13 cellular contexts compared by ENCODE assay signal in the genomic region with DNA sequence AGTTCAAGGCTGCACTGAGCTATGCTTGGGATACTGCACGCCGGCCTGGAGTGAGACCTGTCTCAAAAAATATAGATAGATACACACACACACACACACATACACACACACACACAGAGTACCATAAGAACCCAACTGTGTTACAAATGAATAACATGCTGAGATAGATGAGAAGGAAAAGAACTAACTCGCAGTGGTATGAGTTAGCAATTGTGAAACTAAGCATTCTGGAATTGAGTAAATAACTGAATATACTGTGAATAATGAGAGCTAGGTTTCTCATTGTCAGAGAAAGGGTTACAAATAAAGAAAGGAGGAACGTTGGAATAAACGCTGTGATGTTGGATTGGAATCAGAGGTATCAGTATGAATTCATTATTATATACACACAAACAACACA. TPM values are rescaled to one million over a fixed set of nuclear protein-coding genes. Genes with fewer than 3 reads are reported as not detected.
DNase-seq lines count a peak whose midpoint lies in the region; ATAC-seq and TF ChIP-seq lines count a peak whose summit lies in the region.
"Had no signal": no experiment of that assay in that cellular context is flagged by ENCODE, and none has a peak within 500 bp of the region (broad histone marks: within the 10 kb centered on the region; RNA-seq: fewer than 3 reads in every experiment).

No MANE protein-coding gene starts in this region.

- 68 to 73% methylated on average over 5 of the region's 5 CpGs for WGBS in body of pancreas, 2 donors

- H3K36me3 ChIP-seq in body of pancreas (replicated peaks in 1 of 2; ENCODE audit: insufficient read depth in 1 of 2, low read depth in 2 of 2) = no peaks in the 10 kb centered on the region

- POLR2A ChIA-PET in GM10248 (lab: Yijun Ruan, JAX) = interaction anchor here (0.6 kb wide), 1 partner anchor 55 kb away, joined by 5 read pairs; no protein-coding TSS in a partner anchor

- H3K4me1 ChIP-seq in body of pancreas = no peaks in the 10 kb centered on the region

- intact Hi-C loops in body of pancreas (cut with DNase I) = no loop called here

- TF ChIP-seq POLR2A in body of pancreas (IDR thresholded peaks at IDR 0.05) = no peak

- DNase-seq in GM10248 (ENCODE audit: extremely low spot score) (peak; percentile 30), body of pancreas (no peak), OCI-M1 (lab: John Stamatoyannopoulos, UW) (no peak)
- no peak for DNase-seq in activated naive CD4-positive, alpha-beta T cell treated with anti-CD3 and anti-CD28 coated beads, Interleukin-2, amount 50 U/mL, for 16 hours
- no peak for DNase-seq in activated effector memory CD4-positive, alpha-beta T cell treated with Interleukin-2 at 50 U/mL for 16 hours
- DNase-seq: naive thymus-derived CD4-positive, alpha-beta T cell; NCI-H345; SHP77 treated with DMSO at 0.1 percent for 48 hours had no signal

- CTCF ChIA-PET in GM10248 (lab: Yijun Ruan, JAX) = interaction anchor here (1.0 to 1.5 kb wide), 6 partner anchors 11 to 382 kb away, joined by 3 to 6 read pairs (median 3); no protein-coding TSS in a partner anchor

- H3K27ac ChIP-seq in body of pancreas = no peak overlapping the region
- H3K27ac ChIP-seq: KMS-11, VCaP had no signal

- ATAC-seq in GM18873 (IDR thresholded peaks at IDR 0.05; ENCODE audit: low FRiP score, unreplicated experiment) (peak; percentile 98), GM21786 (IDR thresholded peaks at IDR 0.05; ENCODE audit: unreplicated experiment) (peak; percentile 89), HG03175 (IDR thresholded peaks at IDR 0.05; ENCODE audit: unreplicated experiment) (peak; percentile 82), body of pancreas (no peak)
- ATAC-seq: naive thymus-derived CD4-positive, alpha-beta T cell had no signal

- H3K27me3 ChIP-seq in body of pancreas = no peaks in the 10 kb centered on the region

- TF ChIP-seq CTCF in GM10248 (IDR thresholded peaks at IDR 0.05; ENCODE audit: control extremely low read depth, extremely low read depth, low read depth, missing control alignments) = no peak
- TF ChIP-seq CTCF in body of pancreas (IDR thresholded peaks at IDR 0.05) = no peak

- H3K9me3 ChIP-seq in body of pancreas = no peaks in the 10 kb centered on the region

- H3K4me3 ChIP-seq in body of pancreas = no peak overlapping the region

RNA-seq across cellular contexts. Expression of gene FAXC, which starts 14.6 kb away (rescaled TPM):
- total RNA-seq in body of pancreas = 1 to 10 TPM in 1 of 2 donors, under 1 TPM in 1; 0.33 to 1.0 TPM
- total RNA-seq: naive thymus-derived CD4-positive, alpha-beta T cell had no signal

RNA-seq across cellular contexts. Expression of gene COQ3, which starts 30.0 kb away (rescaled TPM):
- total RNA-seq in body of pancreas = 1 to 10 TPM; 6.5 to 7.3 TPM
